ENCODE assay signal across 27 cellular contexts in genomic region chr13:108352599-108352998, GRCh38.
DNase-seq lines count a peak whose midpoint lies in the region; ATAC-seq and TF ChIP-seq lines count a peak whose summit lies in the region.
"Had no signal": no experiment of that assay in that cellular context is flagged by ENCODE, and none has a peak within 500 bp of the region (broad histone marks: within the 10 kb centered on the region; RNA-seq: fewer than 3 reads in every experiment).

No MANE protein-coding gene starts in this region.

- H2AK5ac ChIP-seq in mesendoderm (ENCODE audit: low read length) = no peak overlapping the region

- H3K56ac ChIP-seq in mesendoderm (ENCODE audit: low read length) = no peak overlapping the region

- H3K4me3 ChIP-seq in left ventricle myocardium inferior (no peak overlapping the region), mesendoderm (ENCODE audit: low read length) (no peak overlapping the region), MG63 (no peak overlapping the region)
- H3K4me3 ChIP-seq: gastrocnemius medialis, GM23248 had no signal

- no peak overlapping the region for H3K4me3 Mint-ChIP-seq in glutamatergic neuron (ENCODE audit: unreplicated experiment)
- H3K4me3 Mint-ChIP-seq: activated CD4-positive, alpha-beta T cell treated with anti-CD3 and anti-CD28 coated beads, Interleukin-2, amount 10 ng/mL, durations not matched to agents 24 days and 14 days; activated naive CD4-positive, alpha-beta T cell treated with anti-CD3 and anti-CD28 coated beads, Interleukin-2, amount 10 ng/mL, durations not matched to agents 7 days and 5 days; activated T-cell treated with anti-CD3 and anti-CD28 coated beads, Interleukin-2, amount 50 U/mL, for 72 hours; B cell; central memory CD8-positive, alpha-beta T cell; memory B cell; naive thymus-derived CD4-positive, alpha-beta T cell; stimulated activated naive CD8-positive, alpha-beta T cell treated with anti-CD3 and anti-CD28 coated beads, Interleukin-15, Interleukin-2, amounts not matched to agents 100 ng/mL and 50 ng/mL, for 24 hours; T-helper 17 cell had no signal

- TF ChIP-seq CTCF in left ventricle myocardium inferior (IDR thresholded peaks at IDR 0.05; ENCODE audit: borderline replicate concordance) (no peak), glutamatergic neuron (IDR thresholded peaks at IDR 0.05; ENCODE audit: partially characterized antibody, unreplicated experiment) (no peak)

- H2BK15ac ChIP-seq in mesendoderm (replicated peaks; ENCODE audit: low read depth) = no peak overlapping the region

- H3K4me2 ChIP-seq in mesendoderm (ENCODE audit: low read length) = no peak overlapping the region

- no CpG with 5 or more reads among the region's 3 CpGs for WGBS in mesendoderm (ENCODE audit: extremely low coverage, insufficient coverage, low lambda C conversion rate)

- H3K36me3 ChIP-seq in left ventricle myocardium inferior (no peaks in the 10 kb centered on the region), mesendoderm (ENCODE audit: control insufficient read depth, insufficient read depth, low read length) (no peaks in the 10 kb centered on the region), MG63 (no peaks in the 10 kb centered on the region)
- H3K36me3 ChIP-seq: gastrocnemius medialis had no signal

- no peak overlapping the region for H3K9ac ChIP-seq in mesendoderm (ENCODE audit: low read length)
- H3K9ac ChIP-seq: GM23248 had no signal

- H2BK120ac ChIP-seq in mesendoderm (ENCODE audit: low read depth, low read length) = no peak overlapping the region

- H4K8ac ChIP-seq in mesendoderm (ENCODE audit: low read depth, low read length) = no peak overlapping the region

- no peak overlapping the region for H2BK5ac ChIP-seq in mesendoderm (ENCODE audit: low read length)

- H3K27ac ChIP-seq in left ventricle myocardium inferior (replicated peaks) (no peak overlapping the region), mesendoderm (ENCODE audit: low read depth, low read length) (no peak overlapping the region)
- H3K27ac ChIP-seq: epithelial cell of prostate, gastrocnemius medialis, GM23248 had no signal

- no peak overlapping the region for H3K4ac ChIP-seq in mesendoderm (ENCODE audit: low read depth, low read length)

- no peak overlapping the region for H4K5ac ChIP-seq in mesendoderm (ENCODE audit: low read length)

- peak; percentile 91 for ATAC-seq in Right ventricle myocardium superior (ENCODE audit: poor library complexity)
- no peak for ATAC-seq in GM18907 (IDR thresholded peaks at IDR 0.05; ENCODE audit: unreplicated experiment)
- ATAC-seq: activated T-cell treated with anti-CD3 and anti-CD28 coated beads, Interleukin-2, amount 50 U/mL, for 72 hours; gastrocnemius medialis; naive thymus-derived CD4-positive, alpha-beta T cell; PC-3; T-helper 17 cell had no signal

- peaks cover 17% of the 10 kb centered on the region for H3K4me1 Mint-ChIP-seq in glutamatergic neuron (ENCODE audit: low read depth, unreplicated experiment)
- H3K4me1 Mint-ChIP-seq: activated CD4-positive, alpha-beta T cell treated with anti-CD3 and anti-CD28 coated beads, Interleukin-2, amount 10 ng/mL, durations not matched to agents 24 days and 14 days; B cell; central memory CD8-positive, alpha-beta T cell; memory B cell had no signal

- no peak overlapping the region for H3K23ac ChIP-seq in mesendoderm (ENCODE audit: low read length)

- H3K27me3 ChIP-seq in left ventricle myocardium inferior (ENCODE audit: low read depth) = peaks cover 20% of the 10 kb centered on the region
- H3K27me3 ChIP-seq in mesendoderm (ENCODE audit: insufficient read depth, low read length, poor library complexity) = no peaks in the 10 kb centered on the region
- H3K27me3 ChIP-seq in MG63 = no peaks in the 10 kb centered on the region
- H3K27me3 ChIP-seq: gastrocnemius medialis had no signal

- peak overlapping the region; percentile 9 for H3K27ac Mint-ChIP-seq in glutamatergic neuron (ENCODE audit: unreplicated experiment)
- H3K27ac Mint-ChIP-seq: activated CD4-positive, alpha-beta T cell treated with anti-CD3 and anti-CD28 coated beads, Interleukin-2, amount 10 ng/mL, durations not matched to agents 24 days and 14 days; activated naive CD4-positive, alpha-beta T cell treated with anti-CD3 and anti-CD28 coated beads, Interleukin-2, amount 10 ng/mL, durations not matched to agents 7 days and 5 days; activated T-cell treated with anti-CD3 and anti-CD28 coated beads, Interleukin-2, amount 50 U/mL, for 72 hours; B cell; memory B cell; naive thymus-derived CD4-positive, alpha-beta T cell; stimulated activated naive CD8-positive, alpha-beta T cell treated with anti-CD3 and anti-CD28 coated beads, Interleukin-15, Interleukin-2, amounts not matched to agents 100 ng/mL and 50 ng/mL, for 24 hours; T-helper 17 cell had no signal

- no peaks in the 10 kb centered on the region for H3K79me1 ChIP-seq in mesendoderm (ENCODE audit: low read length)

- no peaks in the 10 kb centered on the region for H3K36me3 Mint-ChIP-seq in glutamatergic neuron (ENCODE audit: unreplicated experiment)
- H3K36me3 Mint-ChIP-seq: activated naive CD4-positive, alpha-beta T cell treated with anti-CD3 and anti-CD28 coated beads, Interleukin-2, amount 10 ng/mL, durations not matched to agents 7 days and 5 days; memory B cell; naive thymus-derived CD4-positive, alpha-beta T cell had no signal

- intact Hi-C loops in Right ventricle myocardium superior (cut with DNase I) = no loop called here
- intact Hi-C loops in left ventricle myocardium inferior (cut with micrococcal nuclease) = no loop called here

- H3K18ac ChIP-seq in mesendoderm (ENCODE audit: low read length) = no peak overlapping the region

- DNase-seq in Right ventricle myocardium superior (no peak), left ventricle myocardium inferior (no peak), SKM-1 treated with dmso at 0.1 percent for 144 hours (lab: John Stamatoyannopoulos, UW; ENCODE audit: unreplicated experiment) (peak; percentile 64), glutamatergic neuron (no peak), mesendoderm (no peak), MG63 (no peak), NCI-H2081 treated with DMSO at 0.1 percent for 48 hours (lab: John Stamatoyannopoulos, UW) (no peak)
- DNase-seq: activated CD4-positive, alpha-beta T cell treated with anti-CD3 and anti-CD28 coated beads, Interleukin-2, amount 10 ng/mL, durations not matched to agents 24 days and 14 days; activated naive CD4-positive, alpha-beta T cell treated with anti-CD3 and anti-CD28 coated beads, Interleukin-2, amount 10 ng/mL, durations not matched to agents 7 days and 5 days; activated T-cell treated with anti-CD3 and anti-CD28 coated beads, Interleukin-2, amount 50 U/mL, for 72 hours; anterior cingulate cortex; gastrocnemius medialis; GM23248; kidney glomerular epithelial cell; naive thymus-derived CD4-positive, alpha-beta T cell; NCI-H1436 treated with DMSO at 0.1 percent for 48 hours; PC-3; SHP77 treated with DMSO at 0.1 percent for 48 hours; stimulated activated CD4-positive, alpha-beta T cell treated with anti-CD3 and anti-CD28 coated beads, Interleukin-12 subunit alpha, Interleukin-12 subunit beta, amount 100 ng/mL, for 4 hours; T-helper 17 cell; trophoblast cell had no signal

- H3K79me2 ChIP-seq in mesendoderm (ENCODE audit: control insufficient read depth, insufficient read depth, low read length) = no peaks in the 10 kb centered on the region

- H3K27me3 Mint-ChIP-seq in glutamatergic neuron (ENCODE audit: unreplicated experiment) = no peaks in the 10 kb centered on the region
- H3K27me3 Mint-ChIP-seq: stimulated activated naive CD8-positive, alpha-beta T cell treated with anti-CD3 and anti-CD28 coated beads, Interleukin-15, Interleukin-2, amounts not matched to agents 100 ng/mL and 50 ng/mL, for 24 hours had no signal

- no peaks in the 10 kb centered on the region for H3K4me1 ChIP-seq in left ventricle myocardium inferior
- H3K4me1 ChIP-seq in mesendoderm (ENCODE audit: control insufficient read depth, low read depth, low read length) = peaks cover 1% of the 10 kb centered on the region
- H3K4me1 ChIP-seq: gastrocnemius medialis had no signal

- peaks cover under 1% of the 10 kb centered on the region for H3K9me3 Mint-ChIP-seq in glutamatergic neuron (ENCODE audit: unreplicated experiment)
- H3K9me3 Mint-ChIP-seq: activated CD4-positive, alpha-beta T cell treated with anti-CD3 and anti-CD28 coated beads, Interleukin-2, amount 10 ng/mL, durations not matched to agents 24 days and 14 days; activated naive CD4-positive, alpha-beta T cell treated with anti-CD3 and anti-CD28 coated beads, Interleukin-2, amount 10 ng/mL, durations not matched to agents 7 days and 5 days; activated T-cell treated with anti-CD3 and anti-CD28 coated beads, Interleukin-2, amount 50 U/mL, for 72 hours; memory B cell; naive thymus-derived CD4-positive, alpha-beta T cell; stimulated activated naive CD8-positive, alpha-beta T cell treated with anti-CD3 and anti-CD28 coated beads, Interleukin-15, Interleukin-2, amounts not matched to agents 100 ng/mL and 50 ng/mL, for 24 hours had no signal

- H3K9me3 ChIP-seq in left ventricle myocardium inferior (replicated peaks) (no peaks in the 10 kb centered on the region), MG63 (no peaks in the 10 kb centered on the region)
- H3K9me3 ChIP-seq: gastrocnemius medialis had no signal
